In genomic region chr1:35717911-35718476, GRCh38 we compare ENCODE assay signal across 8 cellular contexts. TPM values are rescaled to one million over a fixed set of nuclear protein-coding genes. Genes with fewer than 3 reads are reported as not detected.
DNase-seq lines count a peak whose midpoint lies in the region; FAIRE-seq and TF ChIP-seq lines count a peak whose summit lies in the region.

No MANE protein-coding gene starts in this region.

- H4K20me1 ChIP-seq in astrocyte (ENCODE audit: insufficient read depth, low read length), result peaks cover 52% of the 10 kb centered on the region

- peak overlapping the region; percentile 87 for H3K9ac ChIP-seq in astrocyte (ENCODE audit: low read length)

- in situ Hi-C loops in GM13977 (cut with MboI; ENCODE audit: low pct_unique_long_range_greater_than_20kb, low sequenced_read_pairs, unreplicated experiment), result loop anchor here (10.0 kb wide), 1 partner anchor 143 kb away; the partner anchor contains the start of gene TFAP2E

- H3K4me1 Mint-ChIP-seq in T-helper 2 cell treated with Interferon-gamma antibody and Interleukin-4, amounts not matched to agents 5 μg/mL and 100 μg/mL, for 36 hours (ENCODE audit: low read depth), result peaks cover 27% of the 10 kb centered on the region
- H3K4me1 Mint-ChIP-seq in astrocyte (ENCODE audit: low read depth, unreplicated experiment), result peaks cover 16% of the 10 kb centered on the region

- H3K27me3 ChIP-seq in astrocyte (ENCODE audit: insufficient read depth, low read length) (no peaks in the 10 kb centered on the region), iPS DF 6.9 (ENCODE audit: control insufficient read depth, insufficient read depth, low read length) (no peaks in the 10 kb centered on the region)

- TF ChIP-seq CTCF in astrocyte (IDR thresholded peaks at IDR 0.05; ENCODE audit: insufficient read depth, low read depth, low read length) (no peak), GM13977 (IDR thresholded peaks at IDR 0.05; ENCODE audit: extremely low read depth, insufficient read depth, missing control alignments) (no peak)

- H3K4me1 ChIP-seq in astrocyte (ENCODE audit: insufficient read depth, low read length) (peaks cover 16% of the 10 kb centered on the region), iPS DF 6.9 (ENCODE audit: control insufficient read depth, insufficient read depth, low read length) (no peaks in the 10 kb centered on the region)

- H3K9me3 Mint-ChIP-seq in T-helper 2 cell treated with Interferon-gamma antibody and Interleukin-4, amounts not matched to agents 5 μg/mL and 100 μg/mL, for 36 hours, result no peaks in the 10 kb centered on the region
- no peaks in the 10 kb centered on the region for H3K9me3 Mint-ChIP-seq in astrocyte (ENCODE audit: unreplicated experiment)

- peak overlapping the region; percentile 99 for H2AFZ ChIP-seq in astrocyte (ENCODE audit: low read depth, low read length)

- H3K36me3 ChIP-seq in astrocyte (ENCODE audit: insufficient read depth, low read length), result peaks cover 4% of the 10 kb centered on the region
- peaks cover 5% of the 10 kb centered on the region; the same call in 1 of the 2 replicates for H3K36me3 ChIP-seq in iPS DF 6.9 (ENCODE audit: control insufficient read depth, insufficient read depth, low read length)

- H3K9me3 ChIP-seq in astrocyte (ENCODE audit: insufficient read depth, low read depth, low read length) (no peaks in the 10 kb centered on the region), iPS DF 6.9 (ENCODE audit: control insufficient read depth, insufficient read depth, low read length) (no peaks in the 10 kb centered on the region)

- peak overlapping the region; percentile 61 for H3K27ac Mint-ChIP-seq in T-helper 2 cell treated with Interferon-gamma antibody and Interleukin-4, amounts not matched to agents 5 μg/mL and 100 μg/mL, for 36 hours
- peak overlapping the region; percentile 60 for H3K27ac Mint-ChIP-seq in astrocyte (ENCODE audit: unreplicated experiment)

- H3K36me3 Mint-ChIP-seq in T-helper 2 cell treated with Interferon-gamma antibody and Interleukin-4, amounts not matched to agents 5 μg/mL and 100 μg/mL, for 36 hours (ENCODE audit: low read depth), result peaks cover 15% of the 10 kb centered on the region
- H3K36me3 Mint-ChIP-seq in astrocyte (ENCODE audit: low read depth, unreplicated experiment), result peaks cover 12% of the 10 kb centered on the region

- H3K4me2 ChIP-seq in astrocyte (ENCODE audit: low read length), result peak overlapping the region; percentile 99

- H3K79me2 ChIP-seq in astrocyte (ENCODE audit: insufficient read depth, low read length), result peaks cover 47% of the 10 kb centered on the region

- H3K27ac ChIP-seq in astrocyte (ENCODE audit: low read depth, low read length) (peak overlapping the region; percentile 72), iPS DF 6.9 (ENCODE audit: low read length) (no peak overlapping the region)

- no peak for DNase-seq in T-helper 2 cell treated with Interferon-gamma antibody and Interleukin-4, amounts not matched to agents 5 μg/mL and 100 μg/mL, for 36 hours (ENCODE audit: low spot score)
- DNase-seq in T-helper 2 cell (no peak), NCI-H2227 treated with DMSO at 0.1 percent for 48 hours (lab: John Stamatoyannopoulos, UW) (peak; percentile 36), astrocyte (ENCODE audit: low read depth) (peak; percentile 65), iPS DF 6.9 (ENCODE audit: low read depth, low spot score) (no peak), retina (peak; percentile 43), GM13977 (ENCODE audit: low spot score) (no peak), NCI-H345 (lab: John Stamatoyannopoulos, UW) (no peak)

- no CpG with 5 or more reads among the region's 10 CpGs for WGBS in iPS DF 6.9 (ENCODE audit: insufficient coverage, insufficient read length)

- H3K4me3 Mint-ChIP-seq in T-helper 2 cell treated with Interferon-gamma antibody and Interleukin-4, amounts not matched to agents 5 μg/mL and 100 μg/mL, for 36 hours, result peak overlapping the region; percentile 86
- H3K4me3 Mint-ChIP-seq in astrocyte (ENCODE audit: unreplicated experiment), result peak overlapping the region; percentile 90

- H3K4me3 ChIP-seq in astrocyte (ENCODE audit: insufficient read depth, low read depth, low read length) (peak overlapping the region; percentile 85), iPS DF 6.9 (ENCODE audit: low read length) (peak overlapping the region; percentile 62)

- no peaks in the 10 kb centered on the region for H3K27me3 Mint-ChIP-seq in T-helper 2 cell treated with Interferon-gamma antibody and Interleukin-4, amounts not matched to agents 5 μg/mL and 100 μg/mL, for 36 hours (ENCODE audit: low read depth)
- H3K27me3 Mint-ChIP-seq in astrocyte (ENCODE audit: low read depth, unreplicated experiment), result no peaks in the 10 kb centered on the region

- no peak for FAIRE-seq in astrocyte (lab: Jason Lieb, UNC)

RNA-seq across cellular contexts. Expression of gene C1orf216, which starts 0.7 kb away (rescaled TPM):
- total RNA-seq in astrocyte, result 12.2 and 12.5 TPM in 2 replicates

RNA-seq across cellular contexts. Expression of gene CLSPN, which starts 51.8 kb away (rescaled TPM):
- 4.3 and 5.3 TPM in 2 replicates for total RNA-seq in astrocyte

Comparison
In these comparisons a context has a peak if more than half of its experiments do, and no peak if none do; other contexts are left out.
1. DNase-seq: peak in NCI-H2227 treated with DMSO at 0.1 percent for 48 hours (single experiment), astrocyte (single experiment) and retina (single experiment); none in T-helper 2 cell treated with Interferon-gamma antibody and Interleukin-4, amounts not matched to agents 5 μg/mL and 100 μg/mL, for 36 hours (single experiment), T-helper 2 cell (0 of 5), iPS DF 6.9 (single experiment), GM13977 (single experiment) and NCI-H345 (single experiment).